1 cellular context compared by ENCODE assay signal in genomic region chr16:84479716-84480450, GRCh38.
TF ChIP-seq lines count a peak whose summit lies in the region.

No MANE protein-coding gene starts in this region.

TF ChIP-seq in WTC11, 78 proteins besides CTCF, POLR2A, EP300 and RAD21 (continued from another document):
- TF ChIP-seq NFYB (CRISPR knock-in tag; conservative IDR thresholded peaks at IDR 0.05; ENCODE audit: low read depth) (no peak), CDX4 (CRISPR knock-in tag; IDR thresholded peaks at IDR 0.05; ENCODE audit: borderline replicate concordance) (no peak), IRF1 (CRISPR knock-in tag; IDR thresholded peaks at IDR 0.05) (no peak)
